In genomic region chr16:27720731-27721547, GRCh38 we compare ENCODE assay signal across 14 cellular contexts.
DNase-seq lines count a peak whose midpoint lies in the region; ATAC-seq and TF ChIP-seq lines count a peak whose summit lies in the region.
"Had no signal": no experiment of that assay in that cellular context is flagged by ENCODE, and none has a peak within 500 bp of the region (broad histone marks: within the 10 kb centered on the region; RNA-seq: fewer than 3 reads in every experiment).

No MANE protein-coding gene starts in this region.

- peaks cover 26% of the 10 kb centered on the region for H3K36me3 Mint-ChIP-seq in mesothelial cell of epicardium

- H3K27ac ChIP-seq in esophagus muscularis mucosa (replicated peaks in 1 of 4), result peak overlapping the region; percentile 66 to 79 (median 72)
- peak overlapping the region; percentile 73 for H3K27ac ChIP-seq in suprapubic skin
- peak overlapping the region in 1 of 2 donors; percentile 41 for H3K27ac ChIP-seq in prostate gland
- H3K27ac ChIP-seq: HL-60 had no signal

- H3K4me3 ChIP-seq in esophagus muscularis mucosa (peak overlapping the region in 3 of 4 donors; percentile 28 to 40 (median 33)), suprapubic skin (peak overlapping the region; percentile 29), prostate gland (no peak overlapping the region)

- no peaks in the 10 kb centered on the region for H3K27me3 Mint-ChIP-seq in mesothelial cell of epicardium (ENCODE audit: low read depth)

- TF ChIP-seq CTCF in esophagus muscularis mucosa (IDR thresholded peaks at IDR 0.05) (no peak), mesothelial cell of epicardium (IDR thresholded peaks at IDR 0.05; ENCODE audit: unreplicated experiment) (no peak), suprapubic skin (IDR thresholded peaks at IDR 0.05) (no peak), prostate gland (IDR thresholded peaks at IDR 0.05) (no peak)

- H3K4me1 Mint-ChIP-seq in mesothelial cell of epicardium, result peaks cover 38% of the 10 kb centered on the region

- TF ChIP-seq EP300 in esophagus muscularis mucosa (IDR thresholded peaks at IDR 0.05), result no peak
- no peak for TF ChIP-seq EP300 in suprapubic skin (IDR thresholded peaks at IDR 0.05)

- peak; percentile 95 for DNase-seq in NCI-H82 (lab: John Stamatoyannopoulos, UW)
- no peak for DNase-seq in esophagus muscularis mucosa (ENCODE audit: extremely low spot score)
- DNase-seq in mesothelial cell of epicardium (ENCODE audit: low spot score in 2 of 2, unreplicated experiment in 2 of 2), result no peak
- DNase-seq in suprapubic skin (ENCODE audit: low spot score in 2 of 2), result no peak
- no peak for DNase-seq in prostate gland (ENCODE audit: low spot score)
- no peak for DNase-seq in NCI-H446 treated with DMSO at 0.1 percent for 48 hours (lab: John Stamatoyannopoulos, UW)
- DNase-seq: activated CD8-positive, alpha-beta memory T cell treated with anti-CD3 and anti-CD28 coated beads, Interleukin-2, amount 50 U/mL, for 4 hours; COR-L47; mammary epithelial cell; NK-92 treated with Interleukin-12 subunit alpha and Interleukin-12 subunit beta, amount 100 ng/mL, for 24 hours; T-helper 2 cell had no signal

- ATAC-seq in GM21576 (IDR thresholded peaks at IDR 0.05; ENCODE audit: unreplicated experiment) (no peak), HG03442 (IDR thresholded peaks at IDR 0.05; ENCODE audit: unreplicated experiment) (no peak)

- no peaks in the 10 kb centered on the region for H3K27me3 ChIP-seq in esophagus muscularis mucosa
- no peaks in the 10 kb centered on the region for H3K27me3 ChIP-seq in suprapubic skin
- H3K27me3 ChIP-seq in prostate gland (replicated peaks; ENCODE audit: insufficient read depth), result no peaks in the 10 kb centered on the region

- H3K9me3 ChIP-seq in esophagus muscularis mucosa (no peaks in the 10 kb centered on the region), suprapubic skin (no peaks in the 10 kb centered on the region), prostate gland (no peaks in the 10 kb centered on the region)

- H3K36me3 ChIP-seq in esophagus muscularis mucosa (peaks cover 0 to 28% (median 17%) of the 10 kb centered on the region in 4 donors), suprapubic skin (no peaks in the 10 kb centered on the region), prostate gland (no peaks in the 10 kb centered on the region)

- 66% methylated on average over 19 of the region's 20 CpGs for WGBS in esophagus muscularis mucosa
- WGBS in suprapubic skin, result 58% methylated on average over 19 of the region's 20 CpGs
- 66% methylated on average over 20 of the region's 20 CpGs for WGBS in prostate gland

- no peak overlapping the region for H3K4me3 Mint-ChIP-seq in mesothelial cell of epicardium

- H3K9me3 Mint-ChIP-seq in mesothelial cell of epicardium, result no peaks in the 10 kb centered on the region

- peaks cover 8 to 48% (median 35%) of the 10 kb centered on the region in 4 donors for H3K4me1 ChIP-seq in esophagus muscularis mucosa
- H3K4me1 ChIP-seq in suprapubic skin, result peaks cover 47% of the 10 kb centered on the region
- peaks cover 6% of the 10 kb centered on the region for H3K4me1 ChIP-seq in prostate gland (replicated peaks)

- H3K27ac Mint-ChIP-seq in mesothelial cell of epicardium, result peak overlapping the region; percentile 18

- TF ChIP-seq POLR2A in esophagus muscularis mucosa (IDR thresholded peaks at IDR 0.05; ENCODE audit: low read depth), result no peak
- TF ChIP-seq POLR2A in suprapubic skin (IDR thresholded peaks at IDR 0.05), result no peak
- TF ChIP-seq POLR2A in prostate gland (IDR thresholded peaks at IDR 0.05), result no peak

- intact Hi-C loops in esophagus muscularis mucosa (cut with DNase I) (no loop called here), prostate gland (cut with DNase I) (no loop called here)

Comparison
In these comparisons a context has a peak if more than half of its experiments do, and no peak if none do; other contexts are left out.
1. H3K4me3 ChIP-seq: peak in esophagus muscularis mucosa (3 of 4) and suprapubic skin (single experiment); none in prostate gland (0 of 2).